31 cellular contexts compared by ENCODE assay signal in the genomic region with DNA sequence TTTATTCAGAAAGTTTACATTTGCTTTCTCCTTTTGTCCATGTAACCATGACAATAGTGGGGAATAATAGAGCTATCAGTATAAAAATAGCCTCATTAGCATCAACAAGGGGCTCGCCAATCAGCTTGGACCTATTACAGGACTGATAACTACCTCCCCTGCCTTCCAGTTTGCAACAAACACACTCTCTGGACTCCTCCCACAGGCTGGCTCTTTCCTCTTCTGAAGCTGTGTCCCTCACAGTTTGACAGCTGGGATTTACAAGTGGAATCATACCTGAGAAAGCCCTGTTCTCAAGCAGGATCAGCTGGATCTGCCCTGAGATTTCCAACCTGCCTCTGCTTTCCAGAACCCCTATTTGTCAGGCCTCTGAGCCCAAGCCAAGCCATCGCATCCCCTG.
A peak's percentile ranks its signal among the peaks of the same experiment; 100 is the strongest.
DNase-seq lines count a peak whose midpoint lies in the region; ATAC-seq, FAIRE-seq and TF ChIP-seq lines count a peak whose summit lies in the region.
"Had no signal": no experiment of that assay in that cellular context is flagged by ENCODE, and none has a peak within 500 bp of the region (broad histone marks: within the 10 kb centered on the region; RNA-seq: fewer than 3 reads in every experiment).

No MANE protein-coding gene starts in this region.

- H2AFZ ChIP-seq in H1 (ENCODE audit: low read length) = no peak overlapping the region
- H2AFZ ChIP-seq: GM23248 had no signal

- H3K18ac ChIP-seq in H1 (ENCODE audit: extremely low read depth, low read length) = no peak overlapping the region

- H3K56ac ChIP-seq in H1 (replicated peaks; ENCODE audit: insufficient read length, low read depth, low read length) = no peak overlapping the region

- no peak overlapping the region for H3K9ac ChIP-seq in H1 (replicated peaks in 1 of 4; ENCODE audit: extremely low read depth in 1 of 4, low read depth in 3 of 4, low read length in 3 of 4)
- H3K9ac ChIP-seq: BLaER1 treated with 17β-estradiol and CSF1 and Interleukin-3, amounts not matched to agents 10 nM and 100 nM; GM23248 had no signal

- H3K4ac ChIP-seq in H1 (replicated peaks; ENCODE audit: insufficient read length, low read depth, low read length) = no peak overlapping the region

- H3K36me3 ChIP-seq in H1 (ENCODE audit: control insufficient read depth in 2 of 4, insufficient read depth in 4 of 4, low read length in 3 of 4) = no peaks in the 10 kb centered on the region
- H3K36me3 ChIP-seq: BLaER1 treated with 17β-estradiol and CSF1 and Interleukin-3, amounts not matched to agents 10 nM and 100 nM; breast epithelium; heart left ventricle; Peyer's patch; upper lobe of left lung had no signal

- no peak overlapping the region for H4K5ac ChIP-seq in H1 (ENCODE audit: insufficient read length, low read depth, low read length)

- H2BK15ac ChIP-seq in H1 (ENCODE audit: low read length) = no peak overlapping the region

- H3K23me2 ChIP-seq in H1 (ENCODE audit: low read depth, low read length) = no peaks in the 10 kb centered on the region

- H3K36me3 Mint-ChIP-seq in nephron progenitor cell (ENCODE audit: low read depth) = no peaks in the 10 kb centered on the region
- H3K36me3 Mint-ChIP-seq: activated naive CD8-positive, alpha-beta T cell; natural killer cell; stimulated activated effector memory CD8-positive, alpha-beta T cell treated with anti-CD3 and anti-CD28 coated beads, Interleukin-12 subunit alpha, Interleukin-12 subunit beta, amount 100 ng/mL, for 72 hours had no signal

- POLR2A ChIA-PET in H1 (lab: Charles Lee; ENCODE audit: partially characterized antibody) = no interaction called here

- H3K14ac ChIP-seq in H1 (ENCODE audit: insufficient read length) = no peak overlapping the region

- TF ChIP-seq RAD21 in H1 (IDR thresholded peaks at IDR 0.05 in 1 of 2, conservative IDR thresholded peaks at IDR 0.05 in 1 of 2; ENCODE audit: low read depth in 2 of 2, low read length in 2 of 2) = no peak

- H3K4me2 ChIP-seq in H1 (ENCODE audit: insufficient read depth in 1 of 2, low read depth in 2 of 2, low read length in 2 of 2) = peak overlapping the region in 1 of 2 experiments; percentile 53; a peak in 2 of 4 replicates
- H3K4me2 ChIP-seq: BLaER1 treated with 17β-estradiol and CSF1 and Interleukin-3, amounts not matched to agents 10 nM and 100 nM had no signal

- H2BK20ac ChIP-seq in H1 (ENCODE audit: low read length) = no peak overlapping the region

- peak overlapping the region; percentile 66; the same call in 1 of the 2 replicates for H2BK5ac ChIP-seq in H1 (ENCODE audit: low read depth, low read length)

- no peak overlapping the region for H3K23ac ChIP-seq in H1 (ENCODE audit: insufficient read length)

- no peak overlapping the region for H2BK120ac ChIP-seq in H1 (replicated peaks; ENCODE audit: low read depth, low read length)

- H3K27ac Mint-ChIP-seq in nephron progenitor cell = peak overlapping the region; percentile 77
- H3K27ac Mint-ChIP-seq: activated naive CD8-positive, alpha-beta T cell; natural killer cell; stimulated activated effector memory CD8-positive, alpha-beta T cell treated with anti-CD3 and anti-CD28 coated beads, Interleukin-12 subunit alpha, Interleukin-12 subunit beta, amount 100 ng/mL, for 72 hours had no signal

- H3K79me2 ChIP-seq in H1 (ENCODE audit: control insufficient read depth in 1 of 2, insufficient read depth in 2 of 2, low read length in 2 of 2) = no peaks in the 10 kb centered on the region

- TF ChIP-seq CTCF in H1 (IDR thresholded peaks at IDR 0.05; ENCODE audit: control extremely low read depth in 1 of 3, insufficient read depth in 1 of 3, low read depth in 1 of 3, low read length in 3 of 3) (no peak), nephron progenitor cell (IDR thresholded peaks at IDR 0.05) (no peak)

- DNase-seq in DMS153 (lab: John Stamatoyannopoulos, UW) (peak; percentile 11), DMS153 treated with DMSO at 0.1 percent for 48 hours (lab: John Stamatoyannopoulos, UW; ENCODE audit: unreplicated experiment) (no peak), NCI-H1105 (lab: John Stamatoyannopoulos, UW) (peak; percentile 2), H1 (ENCODE audit: low read depth in 1 of 2, low spot score in 2 of 2) (peak in 1 of 2 experiments; percentile 19), nephron progenitor cell (no peak), T-helper 2 cell (no peak)
- DNase-seq: activated CD4-positive, alpha-beta T cell treated with anti-CD3 and anti-CD28 coated beads for 4 hours; activated effector memory CD4-positive, alpha-beta T cell treated with Interleukin-2 at 50 U/mL for 16 hours; activated T-cell treated with anti-CD3 and anti-CD28 coated beads for 4 hours; DMS79 treated with DMSO at 0.1 percent for 48 hours; dorsolateral prefrontal cortex; foreskin melanocyte; GM23248; heart left ventricle; Karpas-422; mucosa of descending colon; natural killer cell; NCI-H1417 treated with DMSO at 0.1 percent for 48 hours; NCI-H2029 treated with DMSO at 0.1 percent for 48 hours; Peyer's patch; SHP77; substantia nigra; upper lobe of left lung had no signal

- H4K8ac ChIP-seq in H1 (ENCODE audit: extremely low read depth, insufficient read depth, low read length) = no peak overlapping the region

- no peak overlapping the region for H3K4me3 Mint-ChIP-seq in nephron progenitor cell
- H3K4me3 Mint-ChIP-seq: activated naive CD8-positive, alpha-beta T cell; natural killer cell; stimulated activated effector memory CD8-positive, alpha-beta T cell treated with anti-CD3 and anti-CD28 coated beads, Interleukin-12 subunit alpha, Interleukin-12 subunit beta, amount 100 ng/mL, for 72 hours had no signal

- CTCF ChIA-PET in H1 (lab: Charles Lee; ENCODE audit: partially characterized antibody) = interaction anchor here (0.9 to 1.7 kb wide), 3 partner anchors 9 to 22 kb away, joined by 3 to 4 read pairs (median 4); no protein-coding TSS in a partner anchor

- H4K20me1 ChIP-seq in H1 (replicated peaks in 1 of 2; ENCODE audit: control insufficient read depth in 1 of 2, insufficient read depth in 2 of 2, low read length in 2 of 2) = no peaks in the 10 kb centered on the region
- H4K20me1 ChIP-seq: BLaER1 treated with 17β-estradiol and CSF1 and Interleukin-3, amounts not matched to agents 10 nM and 100 nM had no signal

- no peak overlapping the region for H4K91ac ChIP-seq in H1 (replicated peaks; ENCODE audit: insufficient read length, low read length)

- 70% methylated on average over 2 of the region's 2 CpGs; no CpG with 5 or more reads in 1 of the 2 experiments for WGBS in H1 (ENCODE audit: extremely low coverage in 1 of 2, insufficient coverage in 1 of 2, insufficient read length in 1 of 2, insufficient replicate concordance in 2 of 2, low coverage in 1 of 2, low lambda C conversion rate in 2 of 2, missing lambda C conversion rate in 1 of 2), 2 experiments

- no peak overlapping the region for H2AK5ac ChIP-seq in H1 (ENCODE audit: low read depth, low read length)

- H3K27me3 ChIP-seq in H1 (replicated peaks in 1 of 4; ENCODE audit: control insufficient read depth in 3 of 4, extremely low read depth in 1 of 4, insufficient read depth in 3 of 4, low read length in 3 of 4) = no peaks in the 10 kb centered on the region
- H3K27me3 ChIP-seq: BLaER1 treated with 17β-estradiol and CSF1 and Interleukin-3, amounts not matched to agents 10 nM and 100 nM; breast epithelium; heart left ventricle; Peyer's patch; upper lobe of left lung had no signal

- no peak overlapping the region for H3K27ac ChIP-seq in H1 (ENCODE audit: low read depth, low read length)
- H3K27ac ChIP-seq: 22Rv1; BLaER1 treated with 17β-estradiol and CSF1 and Interleukin-3, amounts not matched to agents 10 nM and 100 nM; breast epithelium; dorsolateral prefrontal cortex; GM23248; heart left ventricle; Peyer's patch; upper lobe of left lung had no signal

- H3K4me1 ChIP-seq in H1 (replicated peaks in 1 of 4; ENCODE audit: control insufficient read depth in 3 of 4, insufficient read depth in 4 of 4, low read length in 3 of 4) = peaks cover 0 to 4% (median 0%) of the 10 kb centered on the region in 4 experiments; a peak in 2 of 7 replicates
- H3K4me1 ChIP-seq: breast epithelium, heart left ventricle, Peyer's patch, upper lobe of left lung had no signal

- no peaks in the 10 kb centered on the region for H3K9me3 ChIP-seq in H1 (ENCODE audit: insufficient read depth in 2 of 2, low read depth in 1 of 2, low read length in 1 of 2)
- H3K9me3 ChIP-seq: BLaER1 treated with 17β-estradiol and CSF1 and Interleukin-3, amounts not matched to agents 10 nM and 100 nM; breast epithelium; heart left ventricle; mucosa of descending colon; Peyer's patch; upper lobe of left lung had no signal

- no peaks in the 10 kb centered on the region for H3K9me3 Mint-ChIP-seq in nephron progenitor cell

- peaks cover 10% of the 10 kb centered on the region for H3K27me3 Mint-ChIP-seq in nephron progenitor cell (ENCODE audit: low read depth, poor library complexity)
- H3K27me3 Mint-ChIP-seq: activated naive CD8-positive, alpha-beta T cell had no signal

- H3K4me3 ChIP-seq in H1 (ENCODE audit: extremely low read depth in 1 of 4, insufficient read depth in 2 of 4, low read depth in 3 of 4, low read length in 4 of 4) = no peak overlapping the region
- H3K4me3 ChIP-seq: BLaER1 treated with 17β-estradiol and CSF1 and Interleukin-3, amounts not matched to agents 10 nM and 100 nM; breast epithelium; dorsolateral prefrontal cortex; GM23248; heart left ventricle; lung; mucosa of descending colon; Peyer's patch; upper lobe of left lung had no signal

- no peak for TF ChIP-seq EP300 in H1 (IDR thresholded peaks at IDR 0.05; ENCODE audit: borderline replicate concordance in 1 of 2, low read depth in 2 of 2, low read length in 2 of 2)

- H3K79me1 ChIP-seq in H1 (ENCODE audit: low read depth, low read length) = no peaks in the 10 kb centered on the region

- TF ChIP-seq POLR2A in H1 (IDR thresholded peaks at IDR 0.05; ENCODE audit: control extremely low read depth in 1 of 2, low read depth in 2 of 2, low read length in 2 of 2) = no peak

- no peak overlapping the region for H2BK12ac ChIP-seq in H1 (ENCODE audit: low read depth, low read length)

- H3K4me1 Mint-ChIP-seq in nephron progenitor cell = peaks cover 9% of the 10 kb centered on the region
- H3K4me1 Mint-ChIP-seq: natural killer cell; stimulated activated effector memory CD8-positive, alpha-beta T cell treated with anti-CD3 and anti-CD28 coated beads, Interleukin-12 subunit alpha, Interleukin-12 subunit beta, amount 100 ng/mL, for 72 hours had no signal

- FAIRE-seq in H1 (lab: Jason Lieb, UNC) = no peak

- no peak for ATAC-seq in HG03175 (IDR thresholded peaks at IDR 0.05; ENCODE audit: unreplicated experiment)
- no peak for ATAC-seq in HG03097 (IDR thresholded peaks at IDR 0.05; ENCODE audit: low FRiP score, unreplicated experiment)
- ATAC-seq: heart left ventricle; mucosa of descending colon; natural killer cell; stimulated activated effector memory CD8-positive, alpha-beta T cell treated with anti-CD3 and anti-CD28 coated beads, Interleukin-12 subunit alpha, Interleukin-12 subunit beta, amount 100 ng/mL, for 72 hours had no signal

TF ChIP-seq in H1, 55 proteins besides CTCF, POLR2A, EP300 and RAD21 (continues in another document):
- TF ChIP-seq GTF2F1 (IDR thresholded peaks at IDR 0.05; ENCODE audit: borderline replicate concordance, low read depth, low read length) (no peak), SAP30 (IDR thresholded peaks at IDR 0.05; ENCODE audit: insufficient read depth, insufficient replicate concordance, low read length) (no peak), SP4 (IDR thresholded peaks at IDR 0.05; ENCODE audit: low read length) (no peak), CBX8 (IDR thresholded peaks at IDR 0.05; ENCODE audit: borderline replicate concordance, low read depth, low read length) (no peak)

Comparison
In these comparisons a context has a peak if more than half of its experiments do, and no peak if none do; other contexts are left out.
1. DNase-seq: peak in DMS153 (single experiment) and NCI-H1105 (single experiment); none in DMS153 treated with DMSO at 0.1 percent for 48 hours (single experiment), nephron progenitor cell (single experiment) and T-helper 2 cell (0 of 5).